Comparison of ENCODE assay signal across 2 cellular contexts in the genomic region with DNA sequence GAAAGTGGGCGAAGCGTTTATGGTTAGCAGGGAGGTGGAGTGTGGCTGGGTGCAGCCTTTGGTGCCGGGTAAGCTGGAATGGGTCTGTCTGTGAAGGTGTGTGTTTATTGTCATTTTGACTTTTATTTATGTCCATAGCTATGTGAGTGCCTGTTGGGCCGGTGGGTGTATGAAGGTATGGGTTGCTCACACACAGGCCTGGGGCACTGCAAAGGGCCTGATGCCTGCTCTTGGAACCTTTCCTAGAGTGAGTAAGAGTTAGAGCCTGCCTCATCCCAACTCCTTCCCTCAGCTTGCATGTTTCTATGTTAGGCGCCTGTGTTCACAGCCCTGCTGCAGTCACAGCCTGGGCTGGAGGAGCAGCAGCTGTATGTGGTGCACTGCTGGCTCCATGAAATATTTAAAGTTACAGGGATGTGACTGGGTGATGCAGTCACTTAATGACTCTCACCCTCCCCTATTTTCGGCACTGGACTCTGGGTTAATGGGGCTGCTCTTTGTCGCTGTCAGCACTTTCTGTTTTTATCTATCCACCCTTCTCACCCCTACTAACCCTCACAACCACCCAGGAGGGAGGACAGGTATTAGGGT.
TF ChIP-seq lines count a peak whose summit lies in the region.

No MANE protein-coding gene starts in this region.

TF ChIP-seq in HEK293, 187 proteins besides CTCF, POLR2A, EP300 and RAD21:
- 0 out of 2 replicates have a peak, but pooled peaks have one; percentile 18 for TF ChIP-seq ZBTB17 (tag by site-specific recombination; IDR thresholded peaks at IDR 0.05)
- TF ChIP-seq EGR2 (tag by site-specific recombination; IDR thresholded peaks at IDR 0.05; ENCODE audit: low read depth): peak; percentile 89
- TF ChIP-seq BCL6B (tag by site-specific recombination; IDR thresholded peaks at IDR 0.05): no peak
- TF ChIP-seq ZNF354C (tag by site-specific recombination; IDR thresholded peaks at IDR 0.05; ENCODE audit: borderline replicate concordance, low read depth): no peak
- peak; percentile 80 for TF ChIP-seq ZFHX2 (tag by site-specific recombination; conservative IDR thresholded peaks at IDR 0.05)

TF ChIP-seq in K562, 482 proteins besides CTCF, POLR2A, EP300 and RAD21:
- no peak for TF ChIP-seq ZFP91 (CRISPR knock-in tag; IDR thresholded peaks at IDR 0.05)
- TF ChIP-seq CHCHD3 (CRISPR knock-in tag; IDR thresholded peaks at IDR 0.05): no peak
- TF ChIP-seq, protein P1, sequence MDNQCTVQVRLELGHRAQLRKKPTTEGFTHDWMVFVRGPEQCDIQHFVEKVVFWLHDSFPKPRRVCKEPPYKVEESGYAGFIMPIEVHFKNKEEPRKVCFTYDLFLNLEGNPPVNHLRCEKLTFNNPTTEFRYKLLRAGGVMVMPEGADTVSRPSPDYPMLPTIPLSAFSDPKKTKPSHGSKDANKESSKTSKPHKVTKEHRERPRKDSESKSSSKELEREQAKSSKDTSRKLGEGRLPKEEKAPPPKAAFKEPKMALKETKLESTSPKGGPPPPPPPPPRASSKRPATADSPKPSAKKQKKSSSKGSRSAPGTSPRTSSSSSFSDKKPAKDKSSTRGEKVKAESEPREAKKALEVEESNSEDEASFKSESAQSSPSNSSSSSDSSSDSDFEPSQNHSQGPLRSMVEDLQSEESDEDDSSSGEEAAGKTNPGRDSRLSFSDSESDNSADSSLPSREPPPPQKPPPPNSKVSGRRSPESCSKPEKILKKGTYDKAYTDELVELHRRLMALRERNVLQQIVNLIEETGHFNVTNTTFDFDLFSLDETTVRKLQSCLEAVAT (IDR thresholded peaks at IDR 0.05): no peak
- no peak for TF ChIP-seq GABPB2 (CRISPR knock-in tag; conservative IDR thresholded peaks at IDR 0.05)
- TF ChIP-seq DMBX1 (CRISPR knock-in tag; IDR thresholded peaks at IDR 0.05; ENCODE audit: borderline replicate concordance): no peak
- no peak for TF ChIP-seq TCF7L2 (IDR thresholded peaks at IDR 0.05; ENCODE audit: low read depth, low read length)
- TF ChIP-seq ZNF133 (CRISPR knock-in tag; IDR thresholded peaks at IDR 0.05): no peak
- no peak for TF ChIP-seq SREBF2 (CRISPR knock-in tag; IDR thresholded peaks at IDR 0.05)
- TF ChIP-seq BDP1 (IDR thresholded peaks at IDR 0.05; ENCODE audit: insufficient read depth, insufficient read length): no peak
- no peak for TF ChIP-seq ZNF12 (CRISPR knock-in tag; IDR thresholded peaks at IDR 0.05)
- no peak for TF ChIP-seq ZBTB17 (CRISPR knock-in tag; IDR thresholded peaks at IDR 0.05)
- no peak for TF ChIP-seq RAD51 (IDR thresholded peaks at IDR 0.05; ENCODE audit: borderline replicate concordance, low read depth)
- TF ChIP-seq ZNF217 (CRISPR knock-in tag; IDR thresholded peaks at IDR 0.05): no peak
- TF ChIP-seq, protein P2, sequence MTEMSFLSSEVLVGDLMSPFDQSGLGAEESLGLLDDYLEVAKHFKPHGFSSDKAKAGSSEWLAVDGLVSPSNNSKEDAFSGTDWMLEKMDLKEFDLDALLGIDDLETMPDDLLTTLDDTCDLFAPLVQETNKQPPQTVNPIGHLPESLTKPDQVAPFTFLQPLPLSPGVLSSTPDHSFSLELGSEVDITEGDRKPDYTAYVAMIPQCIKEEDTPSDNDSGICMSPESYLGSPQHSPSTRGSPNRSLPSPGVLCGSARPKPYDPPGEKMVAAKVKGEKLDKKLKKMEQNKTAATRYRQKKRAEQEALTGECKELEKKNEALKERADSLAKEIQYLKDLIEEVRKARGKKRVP (CRISPR knock-in tag; IDR thresholded peaks at IDR 0.05): no peak
